Comparison of ENCODE assay signal across 8 cellular contexts in genomic region chr7:74175270-74175803, GRCh38. TPM values are rescaled to one million over a fixed set of nuclear protein-coding genes. Genes with fewer than 3 reads are reported as not detected.
DNase-seq lines count a peak whose midpoint lies in the region; ATAC-seq and TF ChIP-seq lines count a peak whose summit lies in the region.

No MANE protein-coding gene starts in this region.

- H3K27me3 Mint-ChIP-seq in Caco-2 (ENCODE audit: insufficient read depth, unreplicated experiment) (no peaks in the 10 kb centered on the region), endothelial cell (ENCODE audit: unreplicated experiment) (peaks cover 4% of the 10 kb centered on the region)

- no peak overlapping the region for H2AFZ ChIP-seq in OCI-LY3 (ENCODE audit: low read depth, low read length)

- POLR2A ChIA-PET in Caco-2 (lab: Charles Lee), result interaction anchor here (0.5 to 0.8 kb wide), 2 partner anchors 92 to 308 kb away, joined by 3 to 5 read pairs; partner anchors contain the start of gene LIMK1

- DNase-seq in Caco-2, result no peak
- DNase-seq in endothelial cell (ENCODE audit: low spot score), result no peak
- DNase-seq in SHP77 treated with DMSO at 0.1 percent for 48 hours (lab: John Stamatoyannopoulos, UW), result no peak
- DNase-seq in activated CD4-positive, alpha-beta T cell treated with anti-CD3 and anti-CD28 coated beads for 1 hour, result no peak

- H3K27ac Mint-ChIP-seq in Caco-2 (ENCODE audit: unreplicated experiment), result peak overlapping the region; percentile 90
- H3K27ac Mint-ChIP-seq in endothelial cell (ENCODE audit: unreplicated experiment), result peak overlapping the region; percentile 93

- BruUV-seq in Caco-2 (replicated peaks; lab: Mats Ljungman, UMichigan), result TSS peak; percentile 43

- ATAC-seq in HG02678 (IDR thresholded peaks at IDR 0.05; ENCODE audit: unreplicated experiment) (no peak), HG02981 (IDR thresholded peaks at IDR 0.05; ENCODE audit: unreplicated experiment) (no peak)

- H3K4me1 Mint-ChIP-seq in Caco-2 (ENCODE audit: low read depth, unreplicated experiment), result peaks cover 20% of the 10 kb centered on the region
- peaks cover 37% of the 10 kb centered on the region for H3K4me1 Mint-ChIP-seq in endothelial cell (ENCODE audit: unreplicated experiment)

- TF ChIP-seq CTCF in Caco-2 (IDR thresholded peaks at IDR 0.05; ENCODE audit: insufficient read depth in 1 of 2, low read depth in 1 of 2, low read length in 1 of 2, severe bottlenecking in 1 of 2, unreplicated experiment in 1 of 2) (no peak), OCI-LY3 (IDR thresholded peaks at IDR 0.05; ENCODE audit: low read depth, low read length) (no peak), endothelial cell (IDR thresholded peaks at IDR 0.05; ENCODE audit: unreplicated experiment) (no peak), neutrophil (IDR thresholded peaks at IDR 0.05) (no peak)

- no peaks in the 10 kb centered on the region for H3K9me3 Mint-ChIP-seq in Caco-2 (ENCODE audit: unreplicated experiment)
- no peaks in the 10 kb centered on the region for H3K9me3 Mint-ChIP-seq in endothelial cell (ENCODE audit: unreplicated experiment)

- CTCF ChIA-PET in Caco-2 (lab: Charles Lee), result interaction anchor here (0.5 to 2.9 kb wide), 3 partner anchors 8 to 43 kb away, joined by 7 to 10 read pairs (median 8); no protein-coding TSS in a partner anchor

- no peaks in the 10 kb centered on the region for H3K9me3 ChIP-seq in Caco-2
- no peaks in the 10 kb centered on the region for H3K9me3 ChIP-seq in OCI-LY3 (ENCODE audit: insufficient read depth, low read length)
- no peaks in the 10 kb centered on the region for H3K9me3 ChIP-seq in neutrophil

- intact Hi-C loops in Caco-2 (cut with micrococcal nuclease; ENCODE audit: unreplicated experiment), result loop anchor here (2.0 kb wide), 1 partner anchor 27 kb away; no protein-coding TSS in a partner anchor

- H3K4me3 ChIP-seq in Caco-2 (ENCODE audit: low read depth, low read length) (peak overlapping the region; percentile 99), OCI-LY3 (ENCODE audit: low read length) (peak overlapping the region; percentile 93), neutrophil (ENCODE audit: low read depth in 1 of 2, low read length in 1 of 2) (peak overlapping the region; percentile 87 to 94)

- H4K20me1 ChIP-seq in OCI-LY3 (ENCODE audit: insufficient read depth, low read length), result peaks cover 56% of the 10 kb centered on the region

- peak overlapping the region; percentile 94 for H3K4me3 Mint-ChIP-seq in Caco-2 (ENCODE audit: unreplicated experiment)
- H3K4me3 Mint-ChIP-seq in endothelial cell (ENCODE audit: unreplicated experiment), result peak overlapping the region; percentile 97

- H3K9ac ChIP-seq in OCI-LY3 (ENCODE audit: low read length), result peak overlapping the region; percentile 87

- H3K27ac ChIP-seq in OCI-LY3 (ENCODE audit: low read length), result peak overlapping the region; percentile 41; the same call in 1 of the 2 replicates
- H3K27ac ChIP-seq in neutrophil, result peak overlapping the region; percentile 88

- peak overlapping the region; percentile 74 for H3K4me2 ChIP-seq in OCI-LY3 (ENCODE audit: low read length)

- H3K36me3 Mint-ChIP-seq in Caco-2 (ENCODE audit: insufficient read depth, unreplicated experiment), result peaks cover 63% of the 10 kb centered on the region
- peaks cover 5% of the 10 kb centered on the region for H3K36me3 Mint-ChIP-seq in endothelial cell (ENCODE audit: low read depth, unreplicated experiment)

- H3K4me1 ChIP-seq in Caco-2, result peaks cover 13% of the 10 kb centered on the region; the same call in 1 of the 2 replicates
- H3K4me1 ChIP-seq in OCI-LY3 (ENCODE audit: low read length), result peaks cover 42% of the 10 kb centered on the region
- H3K4me1 ChIP-seq in neutrophil (ENCODE audit: control insufficient read depth in 1 of 2, insufficient read depth in 1 of 2, low read depth in 1 of 2, low read length in 1 of 2), result peaks cover 34 to 39% of the 10 kb centered on the region in 2 experiments

- H3K27me3 ChIP-seq in Caco-2 (replicated peaks; ENCODE audit: control insufficient read depth, insufficient read depth, low read length) (no peaks in the 10 kb centered on the region), OCI-LY3 (ENCODE audit: low read depth, low read length) (no peaks in the 10 kb centered on the region), neutrophil (no peaks in the 10 kb centered on the region)

- peaks cover 72% of the 10 kb centered on the region for H3K79me2 ChIP-seq in OCI-LY3 (ENCODE audit: low read length)

- H3K36me3 ChIP-seq in Caco-2 (ENCODE audit: control insufficient read depth, insufficient read depth, low read length) (no peaks in the 10 kb centered on the region; the same call in 1 of the 2 replicates), OCI-LY3 (replicated peaks; ENCODE audit: low read depth, low read length) (peaks cover 34% of the 10 kb centered on the region), neutrophil (peaks cover 12% of the 10 kb centered on the region)

RNA-seq across cellular contexts. Expression of gene EIF4H, which starts 1.2 kb away (rescaled TPM):
- total RNA-seq in Caco-2 (2022) (370 TPM in 2 replicates), endothelial cell (ENCODE audit: unreplicated experiment) (274 TPM)

RNA-seq across cellular contexts. Expression of gene LAT2, which starts 34.5 kb away (rescaled TPM):
- total RNA-seq in Caco-2 (2022) (1.2 and 1.3 TPM in 2 replicates), endothelial cell (ENCODE audit: unreplicated experiment) (0.64 TPM)
